In the genomic region with DNA sequence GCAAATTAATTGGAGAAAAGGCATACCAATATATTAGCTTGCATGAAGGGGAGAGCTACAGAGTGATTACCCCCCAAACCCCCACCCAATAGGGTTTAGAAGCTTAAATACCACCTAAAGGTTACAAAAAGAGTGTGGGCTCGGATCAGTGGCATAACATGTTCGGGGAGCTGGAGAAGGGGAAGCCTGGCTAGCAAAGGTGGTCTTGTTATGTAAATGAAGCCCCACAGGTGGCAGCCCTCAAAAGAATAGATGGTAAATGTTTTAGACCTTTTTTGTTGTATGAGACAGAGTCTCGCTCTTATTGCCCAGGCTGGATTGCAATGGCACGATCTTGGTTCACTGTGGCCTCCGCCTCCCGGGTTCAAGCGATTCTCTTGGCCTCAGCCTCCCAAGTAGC, we compare ENCODE assay signal across 22 cellular contexts. TPM values are rescaled to one million over a fixed set of nuclear protein-coding genes. Genes with fewer than 3 reads are reported as not detected.
A peak's percentile ranks its signal among the peaks of the same experiment; 100 is the strongest.
DNase-seq lines count a peak whose midpoint lies in the region; ATAC-seq and TF ChIP-seq lines count a peak whose summit lies in the region.
"Had no signal": no experiment of that assay in that cellular context is flagged by ENCODE, and none has a peak within 500 bp of the region (broad histone marks: within the 10 kb centered on the region; RNA-seq: fewer than 3 reads in every experiment).

No MANE protein-coding gene starts in this region.

- H3K36me3 ChIP-seq in HUES6 (ENCODE audit: control insufficient read depth, insufficient read depth, low read length): peaks cover 32% of the 10 kb centered on the region
- H3K36me3 ChIP-seq in PC-9 (ENCODE audit: low read depth): no peaks in the 10 kb centered on the region
- peaks cover 12% of the 10 kb centered on the region for H3K36me3 ChIP-seq in iPS-15b (ENCODE audit: control insufficient read depth, insufficient read depth, low read length)
- H3K36me3 ChIP-seq in smooth muscle cell (ENCODE audit: low read depth): peaks cover under 1% of the 10 kb centered on the region

- peak overlapping the region in 1 of 2 donors; percentile 34 for H3K4me3 Mint-ChIP-seq in stimulated activated naive B cell treated with anti-CD40 and anti-IgM and Interleukin-4, amounts not matched to agents 10 μg/mL and 1 μg/mL and 100 μg/mL, for 72 hours
- H3K4me3 Mint-ChIP-seq: CD8-positive, alpha-beta memory T cell had no signal

- H3F3A ChIP-seq in PC-9 (ENCODE audit: insufficient read depth, low read depth) (peaks cover 11% of the 10 kb centered on the region; the same call in 1 of the 2 replicates), smooth muscle cell (ENCODE audit: low read depth) (peaks cover 4% of the 10 kb centered on the region)

- peaks cover 29 to 64% of the 10 kb centered on the region in 2 donors for H3K4me1 Mint-ChIP-seq in stimulated activated naive B cell treated with anti-CD40 and anti-IgM and Interleukin-4, amounts not matched to agents 10 μg/mL and 1 μg/mL and 100 μg/mL, for 72 hours

- H3K4me2 ChIP-seq in PC-9 (no peak overlapping the region), smooth muscle cell (no peak overlapping the region)
- H3K4me2 ChIP-seq: KMS-11 had no signal

- H2AFZ ChIP-seq in PC-9 (no peak overlapping the region), smooth muscle cell (ENCODE audit: low read depth) (no peak overlapping the region)

- peak overlapping the region; percentile 19 for H3K9ac ChIP-seq in HUES6 (ENCODE audit: low read length)
- H3K9ac ChIP-seq in iPS-15b (ENCODE audit: low read depth, low read length): no peak overlapping the region
- no peak overlapping the region for H3K9ac ChIP-seq in smooth muscle cell (ENCODE audit: low read depth)
- H3K9ac ChIP-seq: KMS-11 had no signal

- CTCF ChIA-PET in PC-9 (lab: Charles Lee): no interaction called here

- intact Hi-C loops in PC-9 (cut with micrococcal nuclease; ENCODE audit: unreplicated experiment): loop anchor here (1.0 to 5.0 kb wide), 4 partner anchors 93 to 306 kb away; no protein-coding TSS in a partner anchor

- H3K79me2 ChIP-seq in PC-9 (ENCODE audit: low read depth): no peaks in the 10 kb centered on the region
- no peaks in the 10 kb centered on the region for H3K79me2 ChIP-seq in smooth muscle cell (ENCODE audit: low read depth)

- H3K9me2 ChIP-seq in PC-9 (ENCODE audit: insufficient read depth): no peaks in the 10 kb centered on the region

- peaks cover 21% of the 10 kb centered on the region in 2 donors for H3K36me3 Mint-ChIP-seq in stimulated activated naive B cell treated with anti-CD40 and anti-IgM and Interleukin-4, amounts not matched to agents 10 μg/mL and 1 μg/mL and 100 μg/mL, for 72 hours

- H4K20me1 ChIP-seq in PC-9 (ENCODE audit: insufficient read depth): peaks cover 24% of the 10 kb centered on the region
- H4K20me1 ChIP-seq in smooth muscle cell (ENCODE audit: low read depth): peaks cover 13% of the 10 kb centered on the region

- H3K4me3 ChIP-seq in HUES6 (ENCODE audit: low read depth, low read length) (no peak overlapping the region), PC-9 (no peak overlapping the region), iPS-15b (ENCODE audit: low read depth, low read length) (peak overlapping the region; percentile 2), smooth muscle cell (no peak overlapping the region)

- TF ChIP-seq CTCF in PC-9 (conservative IDR thresholded peaks at IDR 0.05): no peak
- no peak for TF ChIP-seq CTCF in smooth muscle cell (IDR thresholded peaks at IDR 0.05; ENCODE audit: borderline replicate concordance, insufficient read depth, poor library complexity, severe bottlenecking)

- POLR2A ChIA-PET in PC-9 (lab: Charles Lee; ENCODE audit: unreplicated experiment): no interaction called here

- peak overlapping the region; percentile 10 for H3K27ac Mint-ChIP-seq in stimulated activated naive B cell treated with anti-CD40 and anti-IgM and Interleukin-4, amounts not matched to agents 10 μg/mL and 1 μg/mL and 100 μg/mL, for 72 hours

- ATAC-seq in stimulated activated naive B cell treated with anti-CD40 and anti-IgM and Interleukin-4, amounts not matched to agents 10 μg/mL and 1 μg/mL and 100 μg/mL, for 72 hours (replicated peaks): peak in 1 of 2 donors; percentile 41
- ATAC-seq in HG03342 (IDR thresholded peaks at IDR 0.05; ENCODE audit: unreplicated experiment): no peak
- ATAC-seq in stimulated activated naive CD8-positive, alpha-beta T cell treated with anti-CD3 and anti-CD28 coated beads, Interleukin-15, Interleukin-2, amounts not matched to agents 100 U/mL and 50 U/mL, for 24 hours: no peak
- ATAC-seq: PC-3 had no signal

- no peaks in the 10 kb centered on the region for H3K27me3 ChIP-seq in HUES6 (ENCODE audit: control insufficient read depth, insufficient read depth, low read length)
- no peaks in the 10 kb centered on the region for H3K27me3 ChIP-seq in PC-9 (ENCODE audit: insufficient read depth, low read depth)
- no peaks in the 10 kb centered on the region for H3K27me3 ChIP-seq in iPS-15b (ENCODE audit: control insufficient read depth, insufficient read depth, low read length)
- no peaks in the 10 kb centered on the region for H3K27me3 ChIP-seq in smooth muscle cell (ENCODE audit: low read depth)

- H3K27ac ChIP-seq in HUES6 (ENCODE audit: low read depth, low read length) (peak overlapping the region; percentile 66), PC-9 (no peak overlapping the region), smooth muscle cell (ENCODE audit: low read depth) (no peak overlapping the region)
- H3K27ac ChIP-seq: KMS-11, RWPE1 had no signal

- BruUV-seq in PC-9 (replicated peaks; lab: Mats Ljungman, UMichigan): TSS peak; percentile 1

- WGBS in smooth muscle cell (ENCODE audit: low lambda C conversion rate): 93% methylated on average over 7 of the region's 7 CpGs

- H3K4me1 ChIP-seq in HUES6 (ENCODE audit: control insufficient read depth, insufficient read depth, low read length) (peaks cover 21% of the 10 kb centered on the region), PC-9 (replicated peaks; ENCODE audit: insufficient read depth) (no peaks in the 10 kb centered on the region), iPS-15b (ENCODE audit: control insufficient read depth, insufficient read depth, low read length) (peaks cover 13% of the 10 kb centered on the region), smooth muscle cell (ENCODE audit: low read depth) (peaks cover 6% of the 10 kb centered on the region)

- no peaks in the 10 kb centered on the region for H3K27me3 Mint-ChIP-seq in stimulated activated naive B cell treated with anti-CD40 and anti-IgM and Interleukin-4, amounts not matched to agents 10 μg/mL and 1 μg/mL and 100 μg/mL, for 72 hours
- H3K27me3 Mint-ChIP-seq: CD8-positive, alpha-beta memory T cell had no signal

- H3K9me3 ChIP-seq in HUES6 (ENCODE audit: control insufficient read depth, insufficient read depth, low read depth, low read length): no peaks in the 10 kb centered on the region
- no peaks in the 10 kb centered on the region for H3K9me3 ChIP-seq in PC-9 (ENCODE audit: insufficient read depth, low read depth)
- no peaks in the 10 kb centered on the region for H3K9me3 ChIP-seq in iPS-15b (ENCODE audit: control insufficient read depth, insufficient read depth, low read length)
- H3K9me3 ChIP-seq in smooth muscle cell (replicated peaks; ENCODE audit: low read depth): no peaks in the 10 kb centered on the region

- DNase-seq in PC-9 (no peak), smooth muscle cell (lab: John Stamatoyannopoulos, UW; ENCODE audit: unreplicated experiment) (no peak)
- no peak for DNase-seq in stimulated activated naive B cell treated with anti-CD40 and anti-IgM and Interleukin-4, amounts not matched to agents 10 μg/mL and 1 μg/mL and 100 μg/mL, for 72 hours
- no peak for DNase-seq in stimulated activated naive CD8-positive, alpha-beta T cell treated with anti-CD3 and anti-CD28 coated beads, Interleukin-15, Interleukin-2, amounts not matched to agents 100 U/mL and 50 U/mL, for 24 hours
- no peak for DNase-seq in stimulated activated CD4-positive, alpha-beta T cell treated with anti-CD3 and anti-CD28 coated beads, Interleukin-2, amount 100 ng/mL, for 48 hours
- DNase-seq: ACHN; C1 segment of cervical spinal cord; CD8-positive, alpha-beta memory T cell; DMS79; HCEC 1CT; NCI-H1436 treated with DMSO at 0.1 percent for 48 hours; NCI-H2029; NCI-H2171; NCI-H446 treated with DMSO at 0.1 percent for 48 hours; NCI-H774; PC-3; SIG-M5 had no signal

- H3K9me3 Mint-ChIP-seq in stimulated activated naive B cell treated with anti-CD40 and anti-IgM and Interleukin-4, amounts not matched to agents 10 μg/mL and 1 μg/mL and 100 μg/mL, for 72 hours: no peaks in the 10 kb centered on the region
- H3K9me3 Mint-ChIP-seq: CD8-positive, alpha-beta memory T cell had no signal

RNA-seq across cellular contexts. Expression of a gene that starts 10.9 kb away (rescaled TPM):
- total RNA-seq in PC-9 (2021) (3.3 and 4.4 TPM in 2 replicates), smooth muscle cell (30.5 and 33.3 TPM in 2 replicates)
- polyA plus RNA-seq in smooth muscle cell: 23.8 and 25.1 TPM in 2 replicates

RNA-seq across cellular contexts. Expression of a gene that starts 15.5 kb away (rescaled TPM):
- total RNA-seq in PC-9 (2021) (6.2 and 7.4 TPM in 2 replicates), smooth muscle cell (16.9 and 19.6 TPM in 2 replicates)
- 19.4 and 19.7 TPM in 2 replicates for polyA plus RNA-seq in smooth muscle cell

RNA-seq across cellular contexts. Expression of a gene that starts 15.7 kb away (rescaled TPM):
- total RNA-seq in PC-9 (2021) (13.2 and 13.8 TPM in 2 replicates), smooth muscle cell (10.4 and 17.4 TPM in 2 replicates)
- 7.7 and 9.8 TPM in 2 replicates for polyA plus RNA-seq in smooth muscle cell
